In the genomic region with DNA sequence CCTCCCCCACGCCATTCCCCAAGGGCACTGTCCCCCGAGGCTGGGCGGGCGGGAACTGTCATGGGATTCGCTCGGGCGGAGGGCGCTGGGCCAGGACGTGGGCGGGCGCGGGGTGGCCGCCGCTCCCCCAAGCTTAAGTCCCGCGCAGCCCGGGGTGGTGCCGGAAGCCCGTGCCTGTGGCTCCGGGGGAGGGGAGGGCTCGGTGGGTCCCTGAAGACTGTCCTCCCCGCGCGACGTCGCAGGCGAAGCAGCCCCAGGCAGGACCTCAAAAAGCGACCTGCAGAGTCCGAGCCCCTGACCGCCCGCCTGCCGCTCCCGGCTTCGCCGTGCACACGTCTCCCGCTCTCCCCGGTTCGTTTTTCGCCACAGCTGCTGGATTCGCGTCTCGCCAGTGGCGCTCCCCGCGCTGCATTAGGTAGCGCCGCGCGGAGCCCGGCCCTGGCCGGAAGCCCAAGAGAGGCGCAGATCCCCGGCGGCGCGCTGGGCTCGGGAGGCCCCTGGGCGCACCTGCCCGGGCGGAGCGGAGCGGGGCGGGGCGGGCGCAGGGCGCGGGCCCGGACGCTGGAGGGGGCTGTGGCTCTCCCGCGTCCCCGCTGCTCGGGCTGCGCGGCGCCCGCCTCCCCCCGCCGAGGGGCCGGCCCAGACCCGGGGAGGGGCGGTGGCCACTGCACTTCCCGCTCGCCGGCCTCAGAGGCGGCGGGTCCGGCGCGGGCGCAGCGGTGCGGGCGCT, we compare ENCODE assay signal across 1 cellular context.
A peak's percentile ranks its signal among the peaks of the same experiment; 100 is the strongest.
TF ChIP-seq lines count a peak whose summit lies in the region.

A gene with protein sequence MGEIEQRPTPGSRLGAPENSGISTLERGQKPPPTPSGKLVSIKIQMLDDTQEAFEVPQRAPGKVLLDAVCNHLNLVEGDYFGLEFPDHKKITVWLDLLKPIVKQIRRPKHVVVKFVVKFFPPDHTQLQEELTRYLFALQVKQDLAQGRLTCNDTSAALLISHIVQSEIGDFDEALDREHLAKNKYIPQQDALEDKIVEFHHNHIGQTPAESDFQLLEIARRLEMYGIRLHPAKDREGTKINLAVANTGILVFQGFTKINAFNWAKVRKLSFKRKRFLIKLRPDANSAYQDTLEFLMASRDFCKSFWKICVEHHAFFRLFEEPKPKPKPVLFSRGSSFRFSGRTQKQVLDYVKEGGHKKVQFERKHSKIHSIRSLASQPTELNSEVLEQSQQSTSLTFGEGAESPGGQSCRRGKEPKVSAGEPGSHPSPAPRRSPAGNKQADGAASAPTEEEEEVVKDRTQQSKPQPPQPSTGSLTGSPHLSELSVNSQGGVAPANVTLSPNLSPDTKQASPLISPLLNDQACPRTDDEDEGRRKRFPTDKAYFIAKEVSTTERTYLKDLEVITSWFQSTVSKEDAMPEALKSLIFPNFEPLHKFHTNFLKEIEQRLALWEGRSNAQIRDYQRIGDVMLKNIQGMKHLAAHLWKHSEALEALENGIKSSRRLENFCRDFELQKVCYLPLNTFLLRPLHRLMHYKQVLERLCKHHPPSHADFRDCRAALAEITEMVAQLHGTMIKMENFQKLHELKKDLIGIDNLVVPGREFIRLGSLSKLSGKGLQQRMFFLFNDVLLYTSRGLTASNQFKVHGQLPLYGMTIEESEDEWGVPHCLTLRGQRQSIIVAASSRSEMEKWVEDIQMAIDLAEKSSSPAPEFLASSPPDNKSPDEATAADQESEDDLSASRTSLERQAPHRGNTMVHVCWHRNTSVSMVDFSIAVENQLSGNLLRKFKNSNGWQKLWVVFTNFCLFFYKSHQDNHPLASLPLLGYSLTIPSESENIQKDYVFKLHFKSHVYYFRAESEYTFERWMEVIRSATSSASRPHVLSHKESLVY (plus strand): TSS at position 668 of the 730 bp plus-strand sequence. CDS start 70,149 bp downstream, outside the sequence.

TF ChIP-seq in HEK293, 187 proteins besides CTCF, POLR2A, EP300 and RAD21 (continued from another document):
- TF ChIP-seq, protein P1, sequence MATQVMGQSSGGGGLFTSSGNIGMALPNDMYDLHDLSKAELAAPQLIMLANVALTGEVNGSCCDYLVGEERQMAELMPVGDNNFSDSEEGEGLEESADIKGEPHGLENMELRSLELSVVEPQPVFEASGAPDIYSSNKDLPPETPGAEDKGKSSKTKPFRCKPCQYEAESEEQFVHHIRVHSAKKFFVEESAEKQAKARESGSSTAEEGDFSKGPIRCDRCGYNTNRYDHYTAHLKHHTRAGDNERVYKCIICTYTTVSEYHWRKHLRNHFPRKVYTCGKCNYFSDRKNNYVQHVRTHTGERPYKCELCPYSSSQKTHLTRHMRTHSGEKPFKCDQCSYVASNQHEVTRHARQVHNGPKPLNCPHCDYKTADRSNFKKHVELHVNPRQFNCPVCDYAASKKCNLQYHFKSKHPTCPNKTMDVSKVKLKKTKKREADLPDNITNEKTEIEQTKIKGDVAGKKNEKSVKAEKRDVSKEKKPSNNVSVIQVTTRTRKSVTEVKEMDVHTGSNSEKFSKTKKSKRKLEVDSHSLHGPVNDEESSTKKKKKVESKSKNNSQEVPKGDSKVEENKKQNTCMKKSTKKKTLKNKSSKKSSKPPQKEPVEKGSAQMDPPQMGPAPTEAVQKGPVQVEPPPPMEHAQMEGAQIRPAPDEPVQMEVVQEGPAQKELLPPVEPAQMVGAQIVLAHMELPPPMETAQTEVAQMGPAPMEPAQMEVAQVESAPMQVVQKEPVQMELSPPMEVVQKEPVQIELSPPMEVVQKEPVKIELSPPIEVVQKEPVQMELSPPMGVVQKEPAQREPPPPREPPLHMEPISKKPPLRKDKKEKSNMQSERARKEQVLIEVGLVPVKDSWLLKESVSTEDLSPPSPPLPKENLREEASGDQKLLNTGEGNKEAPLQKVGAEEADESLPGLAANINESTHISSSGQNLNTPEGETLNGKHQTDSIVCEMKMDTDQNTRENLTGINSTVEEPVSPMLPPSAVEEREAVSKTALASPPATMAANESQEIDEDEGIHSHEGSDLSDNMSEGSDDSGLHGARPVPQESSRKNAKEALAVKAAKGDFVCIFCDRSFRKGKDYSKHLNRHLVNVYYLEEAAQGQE (tag by site-specific recombination; IDR thresholded peaks at IDR 0.05), result no peak
- TF ChIP-seq ZNF324 (tag by site-specific recombination; IDR thresholded peaks at IDR 0.05) (0 out of 2 replicates have a peak, but pooled peaks have one; percentile 34), ZBTB20 (tag by site-specific recombination; IDR thresholded peaks at IDR 0.05) (peak; percentile 58; the same call in 1 of the 2 replicates), KLF16 (tag by site-specific recombination; IDR thresholded peaks at IDR 0.05) (0 out of 2 replicates have a peak, but pooled peaks have one; percentile 58), ZNF341 (tag by site-specific recombination; IDR thresholded peaks at IDR 0.05; ENCODE audit: low read depth) (no peak), ZFP69B (tag by site-specific recombination; IDR thresholded peaks at IDR 0.05) (peak; percentile 56; the same call in 1 of the 2 replicates), ZNF394 (tag by site-specific recombination; IDR thresholded peaks at IDR 0.05; ENCODE audit: borderline replicate concordance) (no peak), ZNF561 (tag by site-specific recombination; IDR thresholded peaks at IDR 0.05; ENCODE audit: borderline replicate concordance) (peak; percentile 78; the same call in 1 of the 2 replicates), ZEB2 (tag by site-specific recombination; IDR thresholded peaks at IDR 0.05) (peak; percentile 77), PRDM2 (tag by site-specific recombination; IDR thresholded peaks at IDR 0.05; ENCODE audit: borderline replicate concordance) (no peak), ZNF621 (tag by site-specific recombination; IDR thresholded peaks at IDR 0.05) (no peak), ZNF768 (tag by site-specific recombination; IDR thresholded peaks at IDR 0.05) (no peak), ZNF174 (tag by site-specific recombination; IDR thresholded peaks at IDR 0.05) (no peak), ZBTB48 (tag by site-specific recombination; IDR thresholded peaks at IDR 0.05) (peak; percentile 50; the same call in 1 of the 2 replicates), ZNF747 (tag by site-specific recombination; IDR thresholded peaks at IDR 0.05) (no peak), ZNF626 (tag by site-specific recombination; IDR thresholded peaks at IDR 0.05) (no peak)
- TF ChIP-seq, protein P2, sequence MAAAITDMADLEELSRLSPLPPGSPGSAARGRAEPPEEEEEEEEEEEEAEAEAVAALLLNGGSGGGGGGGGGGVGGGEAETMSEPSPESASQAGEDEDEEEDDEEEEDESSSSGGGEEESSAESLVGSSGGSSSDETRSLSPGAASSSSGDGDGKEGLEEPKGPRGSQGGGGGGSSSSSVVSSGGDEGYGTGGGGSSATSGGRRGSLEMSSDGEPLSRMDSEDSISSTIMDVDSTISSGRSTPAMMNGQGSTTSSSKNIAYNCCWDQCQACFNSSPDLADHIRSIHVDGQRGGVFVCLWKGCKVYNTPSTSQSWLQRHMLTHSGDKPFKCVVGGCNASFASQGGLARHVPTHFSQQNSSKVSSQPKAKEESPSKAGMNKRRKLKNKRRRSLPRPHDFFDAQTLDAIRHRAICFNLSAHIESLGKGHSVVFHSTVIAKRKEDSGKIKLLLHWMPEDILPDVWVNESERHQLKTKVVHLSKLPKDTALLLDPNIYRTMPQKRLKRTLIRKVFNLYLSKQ (tag by site-specific recombination; IDR thresholded peaks at IDR 0.05; ENCODE audit: borderline replicate concordance), result no peak
